Comparison of ENCODE assay signal across 10 cellular contexts in the genomic region with DNA sequence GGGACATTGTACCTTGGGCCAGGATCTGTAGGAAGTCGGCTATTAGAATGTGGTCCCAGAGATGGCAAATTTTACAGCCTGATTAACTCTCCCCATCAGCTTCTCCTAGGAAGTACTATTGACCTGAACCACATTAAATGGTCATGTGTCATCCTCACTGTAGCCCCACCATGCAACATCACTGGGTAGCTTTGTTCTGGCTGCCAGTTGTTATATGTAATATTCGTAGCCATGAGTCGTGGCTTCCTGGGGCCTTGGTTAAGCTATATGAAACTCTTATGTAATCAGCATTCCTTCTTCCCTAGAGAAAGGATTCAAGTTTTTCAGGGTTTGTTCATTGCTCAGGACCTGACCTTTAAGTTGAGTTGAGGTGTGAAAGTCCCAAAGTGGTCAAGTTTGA.
DNase-seq lines count a peak whose midpoint lies in the region; ATAC-seq and TF ChIP-seq lines count a peak whose summit lies in the region.
"Had no signal": no experiment of that assay in that cellular context is flagged by ENCODE, and none has a peak within 500 bp of the region (broad histone marks: within the 10 kb centered on the region; RNA-seq: fewer than 3 reads in every experiment).

No MANE protein-coding gene starts in this region.

- no peaks in the 10 kb centered on the region for H3K27me3 Mint-ChIP-seq in endodermal cell (ENCODE audit: insufficient read depth)
- H3K27me3 Mint-ChIP-seq: T-cell had no signal

- H3K4me1 Mint-ChIP-seq in endodermal cell = peaks cover 16% of the 10 kb centered on the region
- H3K4me1 Mint-ChIP-seq: T-cell had no signal

- no peaks in the 10 kb centered on the region for H3K9me3 ChIP-seq in endodermal cell (ENCODE audit: control insufficient read depth, low read length)

- H3K9ac ChIP-seq in endodermal cell (ENCODE audit: extremely low read depth, low read length, poor library complexity, severe bottlenecking) = no peak overlapping the region
- H3K9ac ChIP-seq: parathyroid adenoma had no signal

- H3K36me3 ChIP-seq in endodermal cell (ENCODE audit: control insufficient read depth, insufficient read depth, low read length) = peaks cover 23% of the 10 kb centered on the region

- no peak for TF ChIP-seq CTCF in endodermal cell (conservative IDR thresholded peaks at IDR 0.05)

- DNase-seq in EH (ENCODE audit: low read depth) (peak; percentile 87), NCI-H226 (peak; percentile 73), endodermal cell (no peak), renal cortical epithelial cell (ENCODE audit: low read depth) (peak; percentile 39), DMS 273 treated with DMSO at 0.1 percent for 48 hours (lab: John Stamatoyannopoulos, UW) (no peak), NCI-H1436 treated with DMSO at 0.1 percent for 48 hours (lab: John Stamatoyannopoulos, UW) (no peak)
- DNase-seq: T-cell had no signal

- H3K4me3 ChIP-seq in endodermal cell (ENCODE audit: low read length) = no peak overlapping the region

- H3K27ac Mint-ChIP-seq in endodermal cell = no peak overlapping the region
- H3K27ac Mint-ChIP-seq: T-cell had no signal

- H3K9me3 Mint-ChIP-seq in endodermal cell = no peaks in the 10 kb centered on the region
- H3K9me3 Mint-ChIP-seq: T-cell had no signal

- H3K4me3 Mint-ChIP-seq in endodermal cell = no peak overlapping the region
- H3K4me3 Mint-ChIP-seq: T-cell had no signal

- H3K27ac ChIP-seq in endodermal cell (ENCODE audit: low read depth, low read length) = peak overlapping the region; percentile 27
- H3K27ac ChIP-seq: parathyroid adenoma had no signal

- no peak for ATAC-seq in GM18502 (IDR thresholded peaks at IDR 0.05; ENCODE audit: poor library complexity, unreplicated experiment)
- no peak for ATAC-seq in GM18907 (IDR thresholded peaks at IDR 0.05; ENCODE audit: unreplicated experiment)
- ATAC-seq: T-cell had no signal

- WGBS in endodermal cell (ENCODE audit: insufficient coverage in 1 of 2, insufficient read length in 1 of 2), 2 experiments = 87 to 93% methylated on average over 3 of the region's 3 CpGs

- peaks cover 9% of the 10 kb centered on the region for H3K36me3 Mint-ChIP-seq in endodermal cell (ENCODE audit: low read depth)

- peaks cover 4% of the 10 kb centered on the region for H3K4me1 ChIP-seq in endodermal cell (ENCODE audit: control insufficient read depth, insufficient read depth, low read length)
- H3K4me1 ChIP-seq: parathyroid adenoma had no signal

- no peaks in the 10 kb centered on the region for H3K27me3 ChIP-seq in endodermal cell (ENCODE audit: control insufficient read depth, insufficient read depth, low read length, poor library complexity, severe bottlenecking)

Comparison
In these comparisons a context has a peak if more than half of its experiments do, and no peak if none do; other contexts are left out.
1. DNase-seq: peak in EH (single experiment), NCI-H226 (single experiment) and renal cortical epithelial cell (single experiment); none in endodermal cell (single experiment), DMS 273 treated with DMSO at 0.1 percent for 48 hours (single experiment) and NCI-H1436 treated with DMSO at 0.1 percent for 48 hours (single experiment).